In genomic region chr15:81027200-81027599, GRCh38 we compare ENCODE assay signal across 16 cellular contexts. TPM values are rescaled to one million over a fixed set of nuclear protein-coding genes. Genes with fewer than 3 reads are reported as not detected.
A peak's percentile ranks its signal among the peaks of the same experiment; 100 is the strongest.
DNase-seq lines count a peak whose midpoint lies in the region; ATAC-seq and TF ChIP-seq lines count a peak whose summit lies in the region.
"Had no signal": no experiment of that assay in that cellular context is flagged by ENCODE, and none has a peak within 500 bp of the region (broad histone marks: within the 10 kb centered on the region; RNA-seq: fewer than 3 reads in every experiment).

No MANE protein-coding gene starts in this region.

- no peak overlapping the region for H2AK5ac ChIP-seq in mesendoderm (ENCODE audit: low read length)

- H2BK15ac ChIP-seq in mesendoderm (replicated peaks; ENCODE audit: low read depth): no peak overlapping the region

- H3K4ac ChIP-seq in mesendoderm (ENCODE audit: low read depth, low read length): no peak overlapping the region

- no peak overlapping the region for H3K4me2 ChIP-seq in mesendoderm (ENCODE audit: low read length)
- H3K4me2 ChIP-seq: PC-9 had no signal

- H2BK5ac ChIP-seq in mesendoderm (ENCODE audit: low read length): no peak overlapping the region

- POLR2A ChIA-PET in AG04449 (lab: Yijun Ruan, JAX): no interaction called here

- H3K79me1 ChIP-seq in mesendoderm (ENCODE audit: low read length): no peaks in the 10 kb centered on the region

- H3K23ac ChIP-seq in mesendoderm (ENCODE audit: low read length): no peak overlapping the region

- H3K79me2 ChIP-seq in mesendoderm (ENCODE audit: control insufficient read depth, insufficient read depth, low read length): no peaks in the 10 kb centered on the region

- peak; percentile 14 for DNase-seq in AG04449 (ENCODE audit: low read depth, low spot score)
- peak; percentile 17 for DNase-seq in GM03348 (ENCODE audit: low spot score)
- DNase-seq in mesendoderm: peak; percentile 43
- DNase-seq in activated CD8-positive, alpha-beta memory T cell treated with anti-CD3 and anti-CD28 coated beads, Interleukin-2, amount 50 U/mL, for 48 hours: no peak
- DNase-seq in stimulated activated CD4-positive, alpha-beta T cell treated with anti-CD3 and anti-CD28 coated beads, Interleukin-15, amount 100 ng/mL, for 24 hours: no peak
- DNase-seq in inferior parietal cortex (ENCODE audit: extremely low spot score): no peak
- no peak for DNase-seq in islet precursor cell
- DNase-seq: CD8-positive, alpha-beta memory T cell; DND-41; GF-D8; NCI-H1417; NCI-H187; NCI-H2227 treated with DMSO at 0.1 percent for 48 hours; NCI-H524 treated with DMSO at 0.1 percent for 48 hours; PC-9 had no signal

- no peaks in the 10 kb centered on the region for H3K27me3 ChIP-seq in mesendoderm (ENCODE audit: insufficient read depth, low read length, poor library complexity)

- H3K4me3 ChIP-seq in AG04449 (ENCODE audit: low read depth, low read length): no peak overlapping the region
- no peak overlapping the region for H3K4me3 ChIP-seq in mesendoderm (ENCODE audit: low read length)
- H3K4me3 ChIP-seq: PC-9 had no signal

- H3K18ac ChIP-seq in mesendoderm (ENCODE audit: low read length): no peak overlapping the region

- ATAC-seq in SK-N-SH treated with all-trans-retinoic acid at 6 μM for 48 hours: peak; percentile 47; the same call in 2 of the 3 replicates

- H4K5ac ChIP-seq in mesendoderm (ENCODE audit: low read length): no peak overlapping the region

- CTCF ChIA-PET in AG04449 (lab: Yijun Ruan, JAX): interaction anchor here (1.3 to 3.1 kb wide), 3 partner anchors 12 to 239 kb away, joined by 3 to 12 read pairs (median 5); no protein-coding TSS in a partner anchor

- H3K56ac ChIP-seq in mesendoderm (ENCODE audit: low read length): no peak overlapping the region

- no peak overlapping the region for H4K8ac ChIP-seq in mesendoderm (ENCODE audit: low read depth, low read length)

- peaks cover 7% of the 10 kb centered on the region for H3K4me1 ChIP-seq in mesendoderm (ENCODE audit: control insufficient read depth, low read depth, low read length)

- H3K36me3 ChIP-seq in mesendoderm (ENCODE audit: control insufficient read depth, insufficient read depth, low read length): no peaks in the 10 kb centered on the region

- H3K27ac ChIP-seq in mesendoderm (ENCODE audit: low read depth, low read length): no peak overlapping the region
- H3K27ac ChIP-seq: PC-9 had no signal

- no peak for TF ChIP-seq CTCF in AG04449 (IDR thresholded peaks at IDR 0.05; ENCODE audit: insufficient read depth, low read length, missing control alignments)

- no peak overlapping the region for H2BK120ac ChIP-seq in mesendoderm (ENCODE audit: low read depth, low read length)

- WGBS in mesendoderm (ENCODE audit: extremely low coverage, insufficient coverage, low lambda C conversion rate): no CpG with 5 or more reads among the region's 2 CpGs

- H3K9ac ChIP-seq in mesendoderm (ENCODE audit: low read length): no peak overlapping the region

TF ChIP-seq in SK-N-SH treated with all-trans-retinoic acid at 6 μM for 48 hours, 23 proteins besides CTCF, POLR2A, EP300 and RAD21:
- TF ChIP-seq CSDC2 (CRISPR knock-in tag; IDR thresholded peaks at IDR 0.05) (no peak), POU6F1 (CRISPR knock-in tag; IDR thresholded peaks at IDR 0.05; ENCODE audit: borderline replicate concordance, low read depth) (no peak), PATZ1 (CRISPR knock-in tag; IDR thresholded peaks at IDR 0.05; ENCODE audit: borderline replicate concordance) (no peak), ZFP30 (CRISPR knock-in tag; IDR thresholded peaks at IDR 0.05) (no peak)

RNA-seq across cellular contexts. Expression of gene TLNRD1, which starts 26.5 kb away (rescaled TPM):
- polyA plus RNA-seq in mesendoderm (2013, experiment 1 of 2): 19.4 TPM
- 19.5 TPM for polyA plus RNA-seq in mesendoderm (2013, experiment 2 of 2)

RNA-seq across cellular contexts. Expression of gene MESD, which starts 37.6 kb away (rescaled TPM):
- 32.1 TPM for polyA plus RNA-seq in mesendoderm (2013, experiment 1 of 2)
- 31.9 TPM for polyA plus RNA-seq in mesendoderm (2013, experiment 2 of 2)

Comparison
In these comparisons a context has a peak if more than half of its experiments do, and no peak if none do; other contexts are left out.
1. DNase-seq: peak in AG04449 (single experiment), GM03348 (single experiment) and mesendoderm (single experiment); none in activated CD8-positive, alpha-beta memory T cell treated with anti-CD3 and anti-CD28 coated beads, Interleukin-2, amount 50 U/mL, for 48 hours (single experiment), stimulated activated CD4-positive, alpha-beta T cell treated with anti-CD3 and anti-CD28 coated beads, Interleukin-15, amount 100 ng/mL, for 24 hours (single experiment), inferior parietal cortex (single experiment) and islet precursor cell (single experiment).